1 cellular context compared by ENCODE assay signal in genomic region chr6:102677225-102677624, GRCh38.
TF ChIP-seq lines count a peak whose summit lies in the region.

No MANE protein-coding gene starts in this region.

TF ChIP-seq in neural cell, 6 proteins besides CTCF, POLR2A, EP300 and RAD21 (continued from another document):
- TF ChIP-seq, protein P1, sequence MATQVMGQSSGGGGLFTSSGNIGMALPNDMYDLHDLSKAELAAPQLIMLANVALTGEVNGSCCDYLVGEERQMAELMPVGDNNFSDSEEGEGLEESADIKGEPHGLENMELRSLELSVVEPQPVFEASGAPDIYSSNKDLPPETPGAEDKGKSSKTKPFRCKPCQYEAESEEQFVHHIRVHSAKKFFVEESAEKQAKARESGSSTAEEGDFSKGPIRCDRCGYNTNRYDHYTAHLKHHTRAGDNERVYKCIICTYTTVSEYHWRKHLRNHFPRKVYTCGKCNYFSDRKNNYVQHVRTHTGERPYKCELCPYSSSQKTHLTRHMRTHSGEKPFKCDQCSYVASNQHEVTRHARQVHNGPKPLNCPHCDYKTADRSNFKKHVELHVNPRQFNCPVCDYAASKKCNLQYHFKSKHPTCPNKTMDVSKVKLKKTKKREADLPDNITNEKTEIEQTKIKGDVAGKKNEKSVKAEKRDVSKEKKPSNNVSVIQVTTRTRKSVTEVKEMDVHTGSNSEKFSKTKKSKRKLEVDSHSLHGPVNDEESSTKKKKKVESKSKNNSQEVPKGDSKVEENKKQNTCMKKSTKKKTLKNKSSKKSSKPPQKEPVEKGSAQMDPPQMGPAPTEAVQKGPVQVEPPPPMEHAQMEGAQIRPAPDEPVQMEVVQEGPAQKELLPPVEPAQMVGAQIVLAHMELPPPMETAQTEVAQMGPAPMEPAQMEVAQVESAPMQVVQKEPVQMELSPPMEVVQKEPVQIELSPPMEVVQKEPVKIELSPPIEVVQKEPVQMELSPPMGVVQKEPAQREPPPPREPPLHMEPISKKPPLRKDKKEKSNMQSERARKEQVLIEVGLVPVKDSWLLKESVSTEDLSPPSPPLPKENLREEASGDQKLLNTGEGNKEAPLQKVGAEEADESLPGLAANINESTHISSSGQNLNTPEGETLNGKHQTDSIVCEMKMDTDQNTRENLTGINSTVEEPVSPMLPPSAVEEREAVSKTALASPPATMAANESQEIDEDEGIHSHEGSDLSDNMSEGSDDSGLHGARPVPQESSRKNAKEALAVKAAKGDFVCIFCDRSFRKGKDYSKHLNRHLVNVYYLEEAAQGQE (IDR thresholded peaks at IDR 0.05; ENCODE audit: borderline replicate concordance), result no peak
- no peak for TF ChIP-seq POLR2AphosphoS5 (IDR thresholded peaks at IDR 0.05)
- TF ChIP-seq EZH2 (IDR thresholded peaks at IDR 0.05; ENCODE audit: borderline replicate concordance, insufficient read depth, low read length, poor library complexity, severe bottlenecking), result no peak
